ENCODE assay signal across 31 cellular contexts in the genomic region with DNA sequence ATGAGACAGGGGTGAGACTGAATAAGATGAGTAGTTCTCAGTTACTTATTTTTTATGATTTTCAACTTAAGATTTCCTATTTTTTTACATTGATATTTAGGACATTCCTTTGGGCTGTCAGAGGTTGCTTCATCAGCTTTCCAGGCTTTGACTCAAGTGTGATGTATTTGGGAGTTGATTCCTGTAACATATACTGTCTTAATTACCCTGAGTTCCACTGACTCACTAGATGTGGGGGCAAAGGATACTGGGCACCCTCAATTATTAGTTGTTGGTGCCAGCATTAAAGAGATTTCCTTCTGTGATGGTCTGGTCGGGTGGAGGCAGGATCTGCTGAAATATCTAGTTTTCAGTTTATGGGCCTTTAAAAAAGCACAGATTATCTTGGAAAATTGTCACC.
"Had no signal": no experiment of that assay in that cellular context is flagged by ENCODE, and none has a peak within 500 bp of the region (broad histone marks: within the 10 kb centered on the region; RNA-seq: fewer than 3 reads in every experiment).

No MANE protein-coding gene starts in this region.

- H3K36me3 ChIP-seq: adrenal gland, cardiac muscle cell, esophagus squamous epithelium, gastroesophageal sphincter, heart right ventricle, WERI-Rb-1 had no signal

- H3K27me3 ChIP-seq: adrenal gland, body of pancreas, cardiac muscle cell, dorsolateral prefrontal cortex, esophagus squamous epithelium, gastroesophageal sphincter, heart right ventricle, hepatocyte had no signal

- ATAC-seq: activated CD4-positive, CD25-positive, alpha-beta regulatory T cell treated with anti-CD3 and anti-CD28 coated beads, Interleukin-2, amount 50 U/mL, for 24 hours; activated CD8-positive, alpha-beta T cell treated with anti-CD3 and anti-CD28 coated beads for 36 hours; activated naive CD8-positive, alpha-beta T cell treated with anti-CD3 and anti-CD28 coated beads, Interleukin-2, amount 50 U/mL, for 24 hours; body of pancreas; gastroesophageal sphincter; heart right ventricle; T-helper 17 cell had no signal

- H3K4me3 ChIP-seq: adrenal gland, body of pancreas, cardiac muscle cell, coronary artery, dorsolateral prefrontal cortex, esophagus squamous epithelium, gastroesophageal sphincter, heart right ventricle, hepatocyte had no signal

- H3K79me2 ChIP-seq: hepatocyte had no signal

- H2AFZ ChIP-seq: hepatocyte had no signal

- DNase-seq: activated B cell treated with CpG ODN at 0.5 μM for 24 hours; activated CD4-positive, alpha-beta T cell treated with anti-CD3 and anti-CD28 coated beads for 48 hours; activated CD4-positive, alpha-beta T cell treated with anti-CD3 and anti-CD28 coated beads, Interleukin-2, amount 50 U/mL, for 1 hour; activated CD4-positive, alpha-beta T cell treated with anti-CD3 and anti-CD28 coated beads, Interleukin-2, amount 50 U/mL, for 48 hours; activated CD8-positive, alpha-beta memory T cell treated with anti-CD3 and anti-CD28 coated beads for 24 hours; activated CD8-positive, alpha-beta T cell treated with anti-CD3 and anti-CD28 coated beads for 36 hours; activated effector memory CD4-positive, alpha-beta T cell treated with anti-CD3 and anti-CD28 coated beads, Interleukin-2, amount 50 U/mL, for 16 hours; activated naive CD4-positive, alpha-beta T cell treated with anti-CD3 and anti-CD28 coated beads for 36 hours; activated naive CD8-positive, alpha-beta T cell treated with anti-CD3 and anti-CD28 coated beads for 36 hours; activated naive CD8-positive, alpha-beta T cell treated with anti-CD3 and anti-CD28 coated beads, Interleukin-2, amount 50 U/mL, for 24 hours; activated T-cell treated with anti-CD3 and anti-CD28 coated beads, Interleukin-2, amount 50 U/mL, for 1 hour; activated T-cell treated with anti-CD3 and anti-CD28 coated beads, Interleukin-2, amount 50 U/mL, for 48 hours; adrenal gland; amygdala; aorta; body of pancreas; central memory CD4-positive, alpha-beta T cell; dorsolateral prefrontal cortex; effector memory CD4-positive, alpha-beta T cell; endodermal cell; esophagus squamous epithelium; foreskin melanocyte; heart right ventricle; T-helper 17 cell; T1000; WERI-Rb-1 had no signal

- H3K4me2 ChIP-seq: hepatocyte had no signal

- H3K27ac ChIP-seq: adrenal gland, body of pancreas, cardiac muscle cell, coronary artery, dorsolateral prefrontal cortex, esophagus squamous epithelium, gastroesophageal sphincter, heart right ventricle, hepatocyte, WERI-Rb-1 had no signal

- H3K9me3 ChIP-seq: adrenal gland, body of pancreas, esophagus squamous epithelium, gastroesophageal sphincter, heart right ventricle had no signal

- H3K4me1 ChIP-seq: adrenal gland, body of pancreas, esophagus squamous epithelium, gastroesophageal sphincter, heart right ventricle had no signal
